Comparison of ENCODE assay signal across 19 cellular contexts in the genomic region with DNA sequence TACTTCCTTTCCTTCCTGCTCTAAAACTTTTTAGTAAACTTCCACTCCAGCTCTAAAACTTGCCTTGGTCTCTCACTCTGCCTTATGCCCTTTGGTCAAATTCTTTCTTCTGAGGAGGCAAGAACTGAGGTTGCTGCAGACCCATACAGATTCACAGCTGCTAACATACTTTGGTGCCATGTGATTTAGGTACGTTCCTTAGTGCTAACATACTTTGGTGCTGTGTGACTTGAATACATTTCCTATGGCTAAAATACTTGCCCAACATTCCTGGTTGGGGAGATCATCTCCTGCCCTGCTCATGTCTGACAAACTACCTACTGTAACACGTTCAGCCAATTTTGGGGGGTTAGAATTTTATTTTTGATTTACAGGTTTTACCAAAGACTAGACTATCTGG. TPM values are rescaled to one million over a fixed set of nuclear protein-coding genes. Genes with fewer than 3 reads are reported as not detected.
DNase-seq lines count a peak whose midpoint lies in the region; TF ChIP-seq lines count a peak whose summit lies in the region.
"Had no signal": no experiment of that assay in that cellular context is flagged by ENCODE, and none has a peak within 500 bp of the region (broad histone marks: within the 10 kb centered on the region; RNA-seq: fewer than 3 reads in every experiment).

No MANE protein-coding gene starts in this region.

- no peak overlapping the region for H3K4me3 Mint-ChIP-seq in endodermal cell
- H3K4me3 Mint-ChIP-seq: CD14-positive monocyte; CD4-positive, alpha-beta memory T cell; HFFc6 had no signal

- H3K4me2 ChIP-seq in trophoblast cell (ENCODE audit: low read length): no peak overlapping the region
- H3K4me2 ChIP-seq: A549, BLaER1 had no signal

- H4K12ac ChIP-seq in trophoblast cell (ENCODE audit: low read depth, low read length): no peak overlapping the region

- H3K4me1 Mint-ChIP-seq in endodermal cell: peaks cover 29% of the 10 kb centered on the region
- H3K4me1 Mint-ChIP-seq: CD14-positive monocyte; CD4-positive, alpha-beta memory T cell had no signal

- no peak overlapping the region for H3K27ac Mint-ChIP-seq in endodermal cell
- H3K27ac Mint-ChIP-seq: CD4-positive, alpha-beta memory T cell; HFFc6 had no signal

- no peaks in the 10 kb centered on the region for H3K79me2 ChIP-seq in trophoblast cell (ENCODE audit: control insufficient read depth, insufficient read depth, low read length, poor library complexity)

- CTCF ChIA-PET in HEK293 (lab: Yijun Ruan, JAX): no interaction called here

- H2AFZ ChIP-seq in trophoblast cell (ENCODE audit: insufficient read depth, low read length, poor library complexity): no peak overlapping the region
- H2AFZ ChIP-seq: GM23248 had no signal

- H4K91ac ChIP-seq in trophoblast cell (ENCODE audit: low read depth, low read length): peak overlapping the region; percentile 69

- peaks cover 38% of the 10 kb centered on the region for H3K9me3 Mint-ChIP-seq in endodermal cell

- no peak for TF ChIP-seq CTCF in AG10803 (conservative IDR thresholded peaks at IDR 0.05; ENCODE audit: low read length)
- no peak for TF ChIP-seq CTCF in HEK293 (tag by site-specific recombination; IDR thresholded peaks at IDR 0.05)
- TF ChIP-seq CTCF in endodermal cell (conservative IDR thresholded peaks at IDR 0.05): no peak
- no peak for TF ChIP-seq CTCF in right atrium auricular region (IDR thresholded peaks at IDR 0.05)

- POLR2A ChIA-PET in HEK293 (lab: Yijun Ruan, JAX): no interaction called here

- H3K9ac ChIP-seq in endodermal cell (ENCODE audit: extremely low read depth, low read length, poor library complexity, severe bottlenecking) (no peak overlapping the region), trophoblast cell (ENCODE audit: low read length) (no peak overlapping the region)
- H3K9ac ChIP-seq: BLaER1, GM23248 had no signal

- peak overlapping the region; percentile 48 for H2BK12ac ChIP-seq in trophoblast cell (ENCODE audit: low read length)

- no peaks in the 10 kb centered on the region for H3K27me3 Mint-ChIP-seq in endodermal cell (ENCODE audit: insufficient read depth)

- no peaks in the 10 kb centered on the region for H3K36me3 ChIP-seq in HEK293 (ENCODE audit: control insufficient read depth in 2 of 2, insufficient read depth in 1 of 2, low read length in 2 of 2)
- no peaks in the 10 kb centered on the region for H3K36me3 ChIP-seq in endodermal cell (ENCODE audit: control insufficient read depth, insufficient read depth, low read length)
- H3K36me3 ChIP-seq in trophoblast cell (ENCODE audit: control insufficient read depth in 1 of 2, insufficient read depth in 2 of 2, low read length in 2 of 2): peaks cover 0 to 2% of the 10 kb centered on the region in 2 experiments
- no peaks in the 10 kb centered on the region for H3K36me3 ChIP-seq in right atrium auricular region
- H3K36me3 ChIP-seq: BLaER1 had no signal

- no peaks in the 10 kb centered on the region for H3K27me3 ChIP-seq in endodermal cell (ENCODE audit: control insufficient read depth, insufficient read depth, low read length, poor library complexity, severe bottlenecking)
- no peaks in the 10 kb centered on the region for H3K27me3 ChIP-seq in trophoblast cell (ENCODE audit: insufficient read depth, low read length)
- no peaks in the 10 kb centered on the region for H3K27me3 ChIP-seq in right atrium auricular region
- H3K27me3 ChIP-seq: BLaER1 had no signal

- peak overlapping the region; percentile 27 for H3K14ac ChIP-seq in trophoblast cell (ENCODE audit: low read length)

- H3K27ac ChIP-seq in HEK293 (ENCODE audit: extremely low read depth, low read depth, low read length) (no peak overlapping the region), endodermal cell (ENCODE audit: low read depth, low read length) (no peak overlapping the region), trophoblast cell (ENCODE audit: low read depth, low read length) (peak overlapping the region; percentile 48), right atrium auricular region (no peak overlapping the region)
- H3K27ac ChIP-seq: 22Rv1, A549, BLaER1, GM23248 had no signal

- H2AK5ac ChIP-seq in trophoblast cell (ENCODE audit: low read length): no peak overlapping the region

- H3K36me3 Mint-ChIP-seq in endodermal cell (ENCODE audit: low read depth): peaks cover 22% of the 10 kb centered on the region
- H3K36me3 Mint-ChIP-seq: CD14-positive monocyte had no signal

- 95 to 100% methylated on average over 1 to 2 of the region's 2 CpGs for WGBS in endodermal cell (ENCODE audit: insufficient coverage in 1 of 2, insufficient read length in 1 of 2), 2 experiments
- no CpG with 5 or more reads among the region's 2 CpGs for WGBS in trophoblast cell (ENCODE audit: extremely low coverage, insufficient coverage, insufficient read length)

- no peak overlapping the region for H3K4me3 ChIP-seq in AG10803 (ENCODE audit: low read length)
- no peak overlapping the region for H3K4me3 ChIP-seq in HEK293 (ENCODE audit: low read depth, low read length)
- peak overlapping the region; percentile 48 for H3K4me3 ChIP-seq in endodermal cell (ENCODE audit: low read length)
- no peak overlapping the region for H3K4me3 ChIP-seq in trophoblast cell (ENCODE audit: low read depth, low read length)
- no peak overlapping the region for H3K4me3 ChIP-seq in right atrium auricular region
- H3K4me3 ChIP-seq: A549, BLaER1, GM23248 had no signal

- no peak overlapping the region for H4K8ac ChIP-seq in trophoblast cell (ENCODE audit: low read depth, low read length)

- DNase-seq in AG10803 (ENCODE audit: low read depth) (peak; percentile 16), endodermal cell (no peak), trophoblast cell (peak; percentile 78 to 91), NCI-H2227 (lab: John Stamatoyannopoulos, UW; ENCODE audit: unreplicated experiment) (no peak), right atrium auricular region (ENCODE audit: low spot score) (no peak)
- DNase-seq in stimulated activated CD4-positive, alpha-beta T cell treated with anti-CD3 and anti-CD28 coated beads, Interleukin-4, amount 100 ng/mL, for 4 hours: no peak
- DNase-seq: Calu3; CD4-positive, alpha-beta memory T cell; DMS79 treated with DMSO at 0.1 percent for 48 hours; GDM1; GM23248; HCEC 1CT; HFFc6; IMR-90 had no signal

- no peaks in the 10 kb centered on the region for H3K4me1 ChIP-seq in HEK293 (ENCODE audit: control insufficient read depth, insufficient read depth, low read length)
- peaks cover 4% of the 10 kb centered on the region for H3K4me1 ChIP-seq in endodermal cell (ENCODE audit: control insufficient read depth, insufficient read depth, low read length)
- peaks cover 13 to 20% of the 10 kb centered on the region in 2 experiments for H3K4me1 ChIP-seq in trophoblast cell (ENCODE audit: control insufficient read depth in 1 of 2, insufficient read depth in 2 of 2, low read length in 2 of 2)
- H3K4me1 ChIP-seq in right atrium auricular region: peaks cover 0 to 15% of the 10 kb centered on the region in 2 donors
- H3K4me1 ChIP-seq: BLaER1 had no signal

- H3K79me1 ChIP-seq in trophoblast cell (ENCODE audit: low read length): peaks cover 17% of the 10 kb centered on the region

- no peak overlapping the region for H3K23ac ChIP-seq in trophoblast cell (ENCODE audit: low read length)

- no peak overlapping the region for H3K18ac ChIP-seq in trophoblast cell (ENCODE audit: low read length)

- no peak overlapping the region for H3K4ac ChIP-seq in trophoblast cell (ENCODE audit: low read depth, low read length)

- peak overlapping the region; percentile 70 for H2BK120ac ChIP-seq in trophoblast cell (ENCODE audit: insufficient read depth, low read length, poor library complexity)

- no peaks in the 10 kb centered on the region for H3K9me3 ChIP-seq in HEK293 (ENCODE audit: control insufficient read depth, insufficient read depth, low read depth, low read length)
- H3K9me3 ChIP-seq in endodermal cell (ENCODE audit: control insufficient read depth, low read length): peaks cover 35% of the 10 kb centered on the region
- H3K9me3 ChIP-seq in trophoblast cell (ENCODE audit: insufficient read depth, low read depth, low read length): no peaks in the 10 kb centered on the region
- H3K9me3 ChIP-seq in right atrium auricular region: peaks cover 0 to 14% of the 10 kb centered on the region in 2 donors

- peak overlapping the region; percentile 52 for H2BK5ac ChIP-seq in trophoblast cell (ENCODE audit: low read depth, low read length, poor library complexity)

TF ChIP-seq in HEK293, 187 proteins besides CTCF, POLR2A, EP300 and RAD21:
- no peak for TF ChIP-seq ZNF600 (tag by site-specific recombination; IDR thresholded peaks at IDR 0.05)
- no peak for TF ChIP-seq KLF7 (tag by site-specific recombination; IDR thresholded peaks at IDR 0.05; ENCODE audit: borderline replicate concordance)
- peak; percentile 7 for TF ChIP-seq SETDB1 (IDR thresholded peaks at IDR 0.05; ENCODE audit: insufficient read length, low read length)
- TF ChIP-seq ZNF664 (tag by site-specific recombination; IDR thresholded peaks at IDR 0.05): no peak
- no peak for TF ChIP-seq ZNF155 (tag by site-specific recombination; IDR thresholded peaks at IDR 0.05)
- TF ChIP-seq ZNF350 (tag by site-specific recombination; IDR thresholded peaks at IDR 0.05): no peak
- no peak for TF ChIP-seq ZBTB48 (tag by site-specific recombination; IDR thresholded peaks at IDR 0.05)

RNA-seq across cellular contexts. Expression of gene ZBTB40, which starts 6.8 kb away (rescaled TPM):
- total RNA-seq in endodermal cell (10 to 100 TPM; 18.5 to 29.7 TPM), right atrium auricular region (10 to 100 TPM; 10.4 to 12.5 TPM)
- polyA plus RNA-seq in endodermal cell (2013, experiment 1 of 2): 13.3 TPM
- 12.6 TPM for polyA plus RNA-seq in endodermal cell (2013, experiment 2 of 2)
- 11.0 and 11.3 TPM in 2 replicates for polyA plus RNA-seq in trophoblast cell (2013)

Comparison
In these comparisons a context has a peak if more than half of its experiments do, and no peak if none do; other contexts are left out.
1. DNase-seq: peak in AG10803 (single experiment) and trophoblast cell (2 of 2); none in endodermal cell (single experiment), NCI-H2227 (single experiment), right atrium auricular region (single experiment) and stimulated activated CD4-positive, alpha-beta T cell treated with anti-CD3 and anti-CD28 coated beads, Interleukin-4, amount 100 ng/mL, for 4 hours (0 of 2).